ENCODE assay signal across 18 cellular contexts in genomic region chr20:3734111-3734843, GRCh38. TPM values are rescaled to one million over a fixed set of nuclear protein-coding genes. Genes with fewer than 3 reads are reported as not detected.
DNase-seq lines count a peak whose midpoint lies in the region; ATAC-seq and TF ChIP-seq lines count a peak whose summit lies in the region.
"Had no signal": no experiment of that assay in that cellular context is flagged by ENCODE, and none has a peak within 500 bp of the region (broad histone marks: within the 10 kb centered on the region; RNA-seq: fewer than 3 reads in every experiment).

No MANE protein-coding gene starts in this region.

- CTCF ChIA-PET in PC-9 (lab: Charles Lee): no interaction called here

- H3K4me2 ChIP-seq in parathyroid adenoma (ENCODE audit: low read length): peak overlapping the region; percentile 10
- H3K4me2 ChIP-seq in PC-9: no peak overlapping the region

- H3K9me2 ChIP-seq in PC-9 (ENCODE audit: insufficient read depth): no peaks in the 10 kb centered on the region

- H3K9me3 ChIP-seq in RWPE2 (ENCODE audit: severe bottlenecking) (no peaks in the 10 kb centered on the region), right atrium auricular region (no peaks in the 10 kb centered on the region), parathyroid adenoma (ENCODE audit: control insufficient read depth, low read length) (no peaks in the 10 kb centered on the region), PC-9 (ENCODE audit: insufficient read depth, low read depth) (no peaks in the 10 kb centered on the region)

- intact Hi-C loops in PC-9 (cut with micrococcal nuclease; ENCODE audit: unreplicated experiment): no loop called here

- H4K20me1 ChIP-seq in PC-9 (ENCODE audit: insufficient read depth): no peaks in the 10 kb centered on the region

- POLR2A ChIA-PET in PC-9 (lab: Charles Lee; ENCODE audit: unreplicated experiment): no interaction called here

- DNase-seq in 8988T (peak; percentile 18), RWPE2 (ENCODE audit: low spot score) (no peak), right atrium auricular region (ENCODE audit: low spot score) (no peak), AG08396 (ENCODE audit: low spot score) (no peak), PC-9 (no peak), T1000 (lab: John Stamatoyannopoulos, UW) (no peak), islet precursor cell (no peak)
- DNase-seq: ACHN; activated effector memory CD4-positive, alpha-beta T cell treated with Interleukin-2 at 50 U/mL for 16 hours; CD4-positive, alpha-beta memory T cell; cortex of kidney; erythroblast; GM23248; naive thymus-derived CD4-positive, alpha-beta T cell; NCI-H774; stimulated activated CD4-positive, alpha-beta T cell treated with anti-CD3 and anti-CD28 coated beads, Interleukin-1b, Interleukin-23, amount 100 ng/mL, for 48 hours had no signal

- no peaks in the 10 kb centered on the region for H3K27me3 ChIP-seq in RWPE2 (ENCODE audit: insufficient read depth, poor library complexity, severe bottlenecking)
- no peaks in the 10 kb centered on the region for H3K27me3 ChIP-seq in right atrium auricular region
- no peaks in the 10 kb centered on the region for H3K27me3 ChIP-seq in parathyroid adenoma (ENCODE audit: control insufficient read depth, insufficient read depth, low read length)
- no peaks in the 10 kb centered on the region for H3K27me3 ChIP-seq in PC-9 (ENCODE audit: insufficient read depth, low read depth)

- no TSS peak for BruUV-seq in PC-9 (replicated peaks; lab: Mats Ljungman, UMichigan)

- H3K79me2 ChIP-seq in parathyroid adenoma (no peaks in the 10 kb centered on the region), PC-9 (ENCODE audit: low read depth) (no peaks in the 10 kb centered on the region)

- H3K4me3 ChIP-seq in RWPE2 (ENCODE audit: severe bottlenecking) (no peak overlapping the region), right atrium auricular region (peak overlapping the region; percentile 46 to 56), parathyroid adenoma (ENCODE audit: low read depth, low read length) (no peak overlapping the region), PC-9 (no peak overlapping the region)
- H3K4me3 ChIP-seq: GM23248 had no signal

- no peak overlapping the region for H3K27ac ChIP-seq in RWPE2 (ENCODE audit: poor library complexity, severe bottlenecking)
- H3K27ac ChIP-seq in right atrium auricular region: peak overlapping the region; percentile 57 to 64
- H3K27ac ChIP-seq in parathyroid adenoma: no peak overlapping the region
- H3K27ac ChIP-seq in PC-9: no peak overlapping the region
- H3K27ac ChIP-seq: GM23248 had no signal

- H3K4me1 ChIP-seq in RWPE2 (ENCODE audit: insufficient read depth, poor library complexity, severe bottlenecking) (no peaks in the 10 kb centered on the region), right atrium auricular region (peaks cover 0 to 52% of the 10 kb centered on the region in 2 donors), parathyroid adenoma (peaks cover 18% of the 10 kb centered on the region), PC-9 (replicated peaks; ENCODE audit: insufficient read depth) (no peaks in the 10 kb centered on the region)

- H3K36me3 ChIP-seq in RWPE2 (ENCODE audit: low read depth): no peaks in the 10 kb centered on the region
- H3K36me3 ChIP-seq in right atrium auricular region: no peaks in the 10 kb centered on the region
- H3K36me3 ChIP-seq in parathyroid adenoma (ENCODE audit: control insufficient read depth, insufficient read depth, low read length): no peaks in the 10 kb centered on the region
- no peaks in the 10 kb centered on the region for H3K36me3 ChIP-seq in PC-9 (ENCODE audit: low read depth)

- H3K9ac ChIP-seq in parathyroid adenoma: no peak overlapping the region
- H3K9ac ChIP-seq: GM23248 had no signal

- H2AFZ ChIP-seq in parathyroid adenoma (no peak overlapping the region), PC-9 (no peak overlapping the region)
- H2AFZ ChIP-seq: GM23248 had no signal

- ATAC-seq in RWPE2 (ENCODE audit: low read depth): 0 out of 3 replicates have a peak, but pooled peaks have one; percentile 15
- ATAC-seq: naive thymus-derived CD4-positive, alpha-beta T cell; WTC11 had no signal

- no peak for TF ChIP-seq CTCF in RWPE2 (IDR thresholded peaks at IDR 0.05; ENCODE audit: poor library complexity, severe bottlenecking)
- no peak for TF ChIP-seq CTCF in right atrium auricular region (IDR thresholded peaks at IDR 0.05)
- no peak for TF ChIP-seq CTCF in parathyroid adenoma (IDR thresholded peaks at IDR 0.05)
- no peak for TF ChIP-seq CTCF in PC-9 (conservative IDR thresholded peaks at IDR 0.05)

- H3F3A ChIP-seq in PC-9 (ENCODE audit: insufficient read depth, low read depth): no peaks in the 10 kb centered on the region

RNA-seq across cellular contexts. Expression of gene HSPA12B, which starts 1.8 kb away (rescaled TPM):
- total RNA-seq in right atrium auricular region (10 to 100 TPM; 11.2 to 13.4 TPM), PC-9 (2021) (not detected in 2 replicates)
- total RNA-seq: CD4-positive, alpha-beta memory T cell; GM23248; naive thymus-derived CD4-positive, alpha-beta T cell had no signal

RNA-seq across cellular contexts. Expression of gene SIGLEC1, which starts 21.9 kb away (rescaled TPM):
- total RNA-seq in right atrium auricular region (1 to 10 TPM; 3.2 to 3.9 TPM), PC-9 (2021) (0.13 TPM in 1 of 2 replicates, not detected in the other)
- total RNA-seq: GM23248 had no signal

RNA-seq across cellular contexts. Expression of gene ADISSP, which starts 33.3 kb away (rescaled TPM):
- total RNA-seq in right atrium auricular region: 10 to 100 TPM; 10.8 to 11.2 TPM
- total RNA-seq in PC-9 (2021): 86.9 and 95.0 TPM in 2 replicates

RNA-seq across cellular contexts. Expression of gene SPEF1, which starts 47.0 kb away (rescaled TPM):
- total RNA-seq in right atrium auricular region (under 1 TPM in 1 of 2 donors, not detected in 1; 0.31 TPM), PC-9 (2021) (2.6 and 2.7 TPM in 2 replicates)
- total RNA-seq: CD4-positive, alpha-beta memory T cell; GM23248 had no signal

RNA-seq across cellular contexts. Expression of gene CENPB, which starts 52.3 kb away (rescaled TPM):
- 10 to 100 TPM; 49.1 to 77.1 TPM for total RNA-seq in right atrium auricular region
- 70.8 and 82.9 TPM in 2 replicates for total RNA-seq in PC-9 (2021)

Comparison
In these comparisons a context has a peak if more than half of its experiments do, and no peak if none do; other contexts are left out.
1. H3K27ac ChIP-seq: peak in right atrium auricular region (2 of 2); none in RWPE2 (single experiment), parathyroid adenoma (single experiment) and PC-9 (single experiment).
2. H3K4me3 ChIP-seq: peak in right atrium auricular region (2 of 2); none in RWPE2 (single experiment), parathyroid adenoma (single experiment) and PC-9 (single experiment).
3. RNA of gene HSPA12B, which starts 1.8 kb away (total RNA-seq): 11.2 to 13.4 TPM in right atrium auricular region; not detected in PC-9; every median in the first group is over 10 times any median in the second.